ENCODE assay signal across 16 cellular contexts in genomic region chr7:49119706-49120105, GRCh38.
DNase-seq lines count a peak whose midpoint lies in the region; ATAC-seq, FAIRE-seq and TF ChIP-seq lines count a peak whose summit lies in the region.
"Had no signal": no experiment of that assay in that cellular context is flagged by ENCODE, and none has a peak within 500 bp of the region (broad histone marks: within the 10 kb centered on the region; RNA-seq: fewer than 3 reads in every experiment).

No MANE protein-coding gene starts in this region.

- H3K9me3 ChIP-seq in H9 (ENCODE audit: control insufficient read depth, low read depth, low read length) (no peaks in the 10 kb centered on the region), PC-3 (ENCODE audit: low read length) (no peaks in the 10 kb centered on the region)

- H3K4me1 ChIP-seq in H9 (ENCODE audit: insufficient read depth, low read length) (no peaks in the 10 kb centered on the region), PC-3 (ENCODE audit: insufficient read depth, low read length) (no peaks in the 10 kb centered on the region)

- TF ChIP-seq CTCF in H9 (conservative IDR thresholded peaks at IDR 0.05) (no peak), bronchial epithelial cell (IDR thresholded peaks at IDR 0.05; ENCODE audit: insufficient read depth, low read length, severe bottlenecking) (no peak), PC-3 (conservative IDR thresholded peaks at IDR 0.05; ENCODE audit: low read depth, low read length) (no peak)

- FAIRE-seq in bronchial epithelial cell (lab: Jason Lieb, UNC), result peak; percentile 82
- no peak for FAIRE-seq in GM12891 (lab: Jason Lieb, UNC)
- FAIRE-seq: GM12878 had no signal

- H3K23me2 ChIP-seq in H9 (ENCODE audit: insufficient read length, low read depth, low read length, poor library complexity, severe bottlenecking), result no peaks in the 10 kb centered on the region

- no peak overlapping the region for H3K27ac Mint-ChIP-seq in H9
- H3K27ac Mint-ChIP-seq: B cell; CD4-positive, alpha-beta T cell had no signal

- H3T11ph ChIP-seq in H9 (ENCODE audit: low read length), result no peak overlapping the region

- DNase-seq in H9 (no peak), bronchial epithelial cell (ENCODE audit: low read depth) (no peak), iPS-NIHi7 (ENCODE audit: extremely low spot score) (peak; percentile 40), anterior cingulate cortex (lab: John Stamatoyannopoulos, UW) (no peak), NK-92 (lab: John Stamatoyannopoulos, UW; ENCODE audit: unreplicated experiment) (no peak), GM12891 (ENCODE audit: insufficient read length, low spot score) (no peak), PC-3 (no peak)
- DNase-seq: ACHN; C1 segment of cervical spinal cord; Calu3; CD4-positive, alpha-beta T cell; DMS 273 treated with DMSO at 0.1 percent for 48 hours had no signal

- no peak for TF ChIP-seq POLR2A in GM12891 (IDR thresholded peaks at IDR 0.05; ENCODE audit: low read depth, low read length)

- H3K27ac ChIP-seq in H9 (ENCODE audit: insufficient read length, low read depth, low read length) (no peak overlapping the region), PC-3 (ENCODE audit: low read length) (no peak overlapping the region)
- H3K27ac ChIP-seq: HL-60 had no signal

- no peak overlapping the region for H3K56ac ChIP-seq in H9 (ENCODE audit: insufficient read length, low read depth, low read length)

- peaks cover 6 to 10% of the 10 kb centered on the region in 2 experiments; a peak in 3 of 5 replicates for H3K9me3 Mint-ChIP-seq in H9

- H3K27me3 ChIP-seq in H9 (ENCODE audit: insufficient read depth, low read length), result no peaks in the 10 kb centered on the region
- H3K27me3 ChIP-seq in bronchial epithelial cell (ENCODE audit: control insufficient read depth, insufficient read depth, low read length), result no peaks in the 10 kb centered on the region
- no peaks in the 10 kb centered on the region for H3K27me3 ChIP-seq in PC-3 (ENCODE audit: low read length)

- H2BK5ac ChIP-seq in H9 (ENCODE audit: insufficient read length, low read length), result no peak overlapping the region

- H2BK20ac ChIP-seq in H9 (ENCODE audit: low read depth, low read length, poor library complexity, severe bottlenecking), result no peak overlapping the region

- H2BK120ac ChIP-seq in H9 (ENCODE audit: low read depth, low read length, poor library complexity, severe bottlenecking), result no peak overlapping the region

- no peaks in the 10 kb centered on the region for H3K79me1 ChIP-seq in H9 (ENCODE audit: insufficient read depth, low read depth, low read length, poor library complexity, severe bottlenecking)

- H3K23ac ChIP-seq in H9 (ENCODE audit: insufficient read length, low read depth, low read length), result no peak overlapping the region

- no peaks in the 10 kb centered on the region for H3K9me2 ChIP-seq in PC-3 (replicated peaks; ENCODE audit: low read length)

- H3F3A ChIP-seq in PC-3 (ENCODE audit: low read length, unreplicated experiment), result no peaks in the 10 kb centered on the region

- H3K18ac ChIP-seq in H9 (ENCODE audit: insufficient read length, low read depth, low read length), result no peak overlapping the region

- H3K14ac ChIP-seq in H9 (ENCODE audit: insufficient read depth, low read length), result 0 out of 2 replicates have a peak overlapping the region, but pooled peaks have one; percentile 73

- POLR2A ChIA-PET in PC-3 (lab: Charles Lee; ENCODE audit: unreplicated experiment), result no interaction called here

- H3K36me3 ChIP-seq in bronchial epithelial cell (ENCODE audit: control insufficient read depth, insufficient read depth, low read length), result no peaks in the 10 kb centered on the region
- no peaks in the 10 kb centered on the region for H3K36me3 ChIP-seq in PC-3 (ENCODE audit: low read depth, low read length)

- WGBS in H9 (ENCODE audit: extremely low coverage, insufficient read length, low lambda C conversion rate), result no CpG with 5 or more reads among the region's 2 CpGs

- peaks cover 4 to 8% of the 10 kb centered on the region in 2 experiments; a peak in 2 of 4 replicates for H3K4me1 Mint-ChIP-seq in H9
- H3K4me1 Mint-ChIP-seq: B cell had no signal

- intact Hi-C loops in PC-3 (cut with micrococcal nuclease), result no loop called here

- CTCF ChIA-PET in PC-3 (lab: Charles Lee), result no interaction called here

- no peak overlapping the region for H3K4me3 ChIP-seq in bronchial epithelial cell (ENCODE audit: low read depth, low read length)
- no peak overlapping the region for H3K4me3 ChIP-seq in PC-3 (ENCODE audit: low read length)
- H3K4me3 ChIP-seq: GM12878 had no signal

- no peak overlapping the region for H3K4me3 Mint-ChIP-seq in H9
- H3K4me3 Mint-ChIP-seq: B cell; CD4-positive, alpha-beta T cell had no signal

- no peak overlapping the region for H4K5ac ChIP-seq in H9 (ENCODE audit: insufficient read length, low read depth, low read length)

- no peak overlapping the region for H2BK15ac ChIP-seq in H9 (ENCODE audit: low read depth, low read length)

- H4K20me1 ChIP-seq in H9 (ENCODE audit: control insufficient read depth, insufficient read depth, insufficient read length) (no peaks in the 10 kb centered on the region), PC-3 (ENCODE audit: low read length) (no peaks in the 10 kb centered on the region)

- H4K91ac ChIP-seq in H9 (ENCODE audit: insufficient read length, low read depth, low read length), result no peak overlapping the region

- H3K9ac ChIP-seq in H9 (ENCODE audit: extremely low read depth, insufficient read length, low read length), result no peak overlapping the region
- no peak overlapping the region for H3K9ac ChIP-seq in PC-3 (ENCODE audit: low read length)

- H3K27me3 Mint-ChIP-seq in H9 (ENCODE audit: low read depth), result no peaks in the 10 kb centered on the region
- H3K27me3 Mint-ChIP-seq: B cell; CD4-positive, alpha-beta T cell had no signal

- H3K4ac ChIP-seq in H9 (ENCODE audit: low read depth, low read length), result no peak overlapping the region

- BruUV-seq in PC-3 (replicated peaks; lab: Mats Ljungman, UMichigan), result no TSS peak

- no peak for ATAC-seq in PC-3
- ATAC-seq: GM12878, HCT116 had no signal

- H3K4me2 ChIP-seq in H9 (ENCODE audit: insufficient read depth, insufficient read length, low read length) (no peak overlapping the region), PC-3 (ENCODE audit: low read length) (no peak overlapping the region)

- H4K8ac ChIP-seq in H9 (replicated peaks; ENCODE audit: insufficient read length, low read depth, low read length), result no peak overlapping the region

- H3K79me2 ChIP-seq in H9 (ENCODE audit: insufficient read depth, low read length) (no peaks in the 10 kb centered on the region), PC-3 (ENCODE audit: low read length) (no peaks in the 10 kb centered on the region)

- H2BK12ac ChIP-seq in H9 (ENCODE audit: insufficient read length, low read depth, low read length), result no peak overlapping the region

- H2AK5ac ChIP-seq in H9 (ENCODE audit: insufficient read length, low read length), result no peak overlapping the region

- H2AFZ ChIP-seq in H9 (ENCODE audit: low read length) (no peak overlapping the region), PC-3 (ENCODE audit: low read length) (no peak overlapping the region)

- H3K36me3 Mint-ChIP-seq in H9 (ENCODE audit: insufficient read depth in 1 of 3, low read depth in 3 of 3), result peaks cover 0 to 12% (median 7%) of the 10 kb centered on the region in 3 experiments; a peak in 5 of 7 replicates

TF ChIP-seq in GM12891, 5 proteins besides CTCF, POLR2A, EP300 and RAD21:
- no peak for TF ChIP-seq SPI1 (IDR thresholded peaks at IDR 0.05; ENCODE audit: low read depth, low read length)
- no peak for TF ChIP-seq POLR2AphosphoS5 (IDR thresholded peaks at IDR 0.05; ENCODE audit: low read depth, low read length)
- no peak for TF ChIP-seq POU2F2 (IDR thresholded peaks at IDR 0.05; ENCODE audit: low read depth, low read length)
- no peak for TF ChIP-seq PAX5 (IDR thresholded peaks at IDR 0.05; ENCODE audit: insufficient read depth, low read length, severe bottlenecking)
- TF ChIP-seq TAF1 (IDR thresholded peaks at IDR 0.05; ENCODE audit: low read depth, low read length), result no peak
